ENCODE assay signal across 13 cellular contexts in the genomic region with DNA sequence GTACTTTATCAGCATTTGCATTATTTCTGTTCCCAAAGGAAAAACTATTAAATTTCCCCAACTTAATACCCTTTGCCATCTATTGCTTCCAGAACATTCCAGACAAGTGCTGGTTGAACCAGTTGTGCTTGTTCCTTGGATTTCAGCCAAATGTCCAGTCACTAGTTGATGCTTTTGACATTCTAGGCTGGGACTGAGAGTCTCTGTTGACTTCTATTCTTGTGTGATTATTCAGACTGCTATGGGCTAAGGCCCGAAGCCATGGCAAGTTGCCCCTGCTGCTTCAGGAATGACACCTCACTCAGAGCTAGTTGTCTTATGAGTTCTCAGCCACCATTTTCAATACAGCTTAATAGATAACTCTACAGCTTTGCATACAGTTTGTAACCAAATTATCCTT.
A peak's percentile ranks its signal among the peaks of the same experiment; 100 is the strongest.
DNase-seq lines count a peak whose midpoint lies in the region; ATAC-seq, FAIRE-seq and TF ChIP-seq lines count a peak whose summit lies in the region.
"Had no signal": no experiment of that assay in that cellular context is flagged by ENCODE, and none has a peak within 500 bp of the region (broad histone marks: within the 10 kb centered on the region; RNA-seq: fewer than 3 reads in every experiment).

No MANE protein-coding gene starts in this region.

- no peak overlapping the region for H3K4me3 ChIP-seq in MG63
- H3K4me3 ChIP-seq in bronchial epithelial cell (ENCODE audit: low read depth, low read length): no peak overlapping the region
- H3K4me3 ChIP-seq in hepatocyte: no peak overlapping the region
- H3K4me3 ChIP-seq in small intestine (ENCODE audit: low read depth in 1 of 2, low read length in 2 of 2): no peak overlapping the region

- TF ChIP-seq POLR2A in GM12892 (IDR thresholded peaks at IDR 0.05; ENCODE audit: low read depth, low read length): no peak

- no peaks in the 10 kb centered on the region for H3K79me2 ChIP-seq in hepatocyte

- no peaks in the 10 kb centered on the region for H4K20me1 ChIP-seq in hepatocyte (ENCODE audit: insufficient read depth, poor library complexity, severe bottlenecking)

- H3K4me3 Mint-ChIP-seq in stimulated activated effector memory CD8-positive, alpha-beta T cell treated with anti-CD3 and anti-CD28 coated beads, Interleukin-12 subunit alpha, Interleukin-12 subunit beta, amount 100 ng/mL, for 72 hours: no peak overlapping the region
- H3K4me3 Mint-ChIP-seq: CD4-positive, alpha-beta T cell; nephron had no signal

- TF ChIP-seq CTCF in bronchial epithelial cell (IDR thresholded peaks at IDR 0.05; ENCODE audit: insufficient read depth, low read length, severe bottlenecking): no peak
- no peak for TF ChIP-seq CTCF in hepatocyte (IDR thresholded peaks at IDR 0.05; ENCODE audit: poor library complexity)

- H2AFZ ChIP-seq in hepatocyte: no peak overlapping the region

- no peaks in the 10 kb centered on the region for H3K36me3 Mint-ChIP-seq in stimulated activated effector memory CD8-positive, alpha-beta T cell treated with anti-CD3 and anti-CD28 coated beads, Interleukin-12 subunit alpha, Interleukin-12 subunit beta, amount 100 ng/mL, for 72 hours
- H3K36me3 Mint-ChIP-seq: activated naive CD4-positive, alpha-beta T cell treated with anti-CD3 and anti-CD28 coated beads, Interleukin-2, amount 50 U/mL, for 72 hours had no signal

- no peak overlapping the region for H3K4me2 ChIP-seq in hepatocyte

- H3K4me1 ChIP-seq in hepatocyte (ENCODE audit: insufficient read depth) (no peaks in the 10 kb centered on the region), small intestine (ENCODE audit: control insufficient read depth in 2 of 2, insufficient read depth in 1 of 2, low read depth in 1 of 2, low read length in 1 of 2) (no peaks in the 10 kb centered on the region)

- ATAC-seq in GM19324 (IDR thresholded peaks at IDR 0.05; ENCODE audit: low FRiP score, unreplicated experiment): no peak
- no peak for ATAC-seq in stimulated activated effector memory CD8-positive, alpha-beta T cell treated with anti-CD3 and anti-CD28 coated beads, Interleukin-12 subunit alpha, Interleukin-12 subunit beta, amount 100 ng/mL, for 72 hours
- ATAC-seq: activated naive CD4-positive, alpha-beta T cell treated with anti-CD3 and anti-CD28 coated beads, Interleukin-2, amount 50 U/mL, for 72 hours had no signal

- no peaks in the 10 kb centered on the region for H3K4me1 Mint-ChIP-seq in stimulated activated effector memory CD8-positive, alpha-beta T cell treated with anti-CD3 and anti-CD28 coated beads, Interleukin-12 subunit alpha, Interleukin-12 subunit beta, amount 100 ng/mL, for 72 hours

- H3K27ac Mint-ChIP-seq in stimulated activated effector memory CD8-positive, alpha-beta T cell treated with anti-CD3 and anti-CD28 coated beads, Interleukin-12 subunit alpha, Interleukin-12 subunit beta, amount 100 ng/mL, for 72 hours: no peak overlapping the region
- H3K27ac Mint-ChIP-seq: activated naive CD4-positive, alpha-beta T cell treated with anti-CD3 and anti-CD28 coated beads, Interleukin-2, amount 50 U/mL, for 72 hours; CD4-positive, alpha-beta T cell; nephron had no signal

- FAIRE-seq in bronchial epithelial cell (lab: Jason Lieb, UNC): no peak
- no peak for FAIRE-seq in small intestine (lab: Jason Lieb, UNC)
- FAIRE-seq in GM12892 (lab: Jason Lieb, UNC): no peak

- H3K27ac ChIP-seq in hepatocyte (no peak overlapping the region), small intestine (ENCODE audit: low read depth in 1 of 2, low read length in 1 of 2) (no peak overlapping the region)

- no peaks in the 10 kb centered on the region for H3K9me3 ChIP-seq in MG63
- no peaks in the 10 kb centered on the region for H3K9me3 ChIP-seq in hepatocyte (ENCODE audit: low read depth)
- no peaks in the 10 kb centered on the region for H3K9me3 ChIP-seq in small intestine (ENCODE audit: control insufficient read depth, low read depth)

- 71% methylated on average over 1 of the region's 1 CpG for WGBS in hepatocyte (ENCODE audit: low lambda C conversion rate, missing lambda C conversion rate)
- 68 to 83% (median 74%) methylated on average over 1 of the region's 1 CpG for WGBS in small intestine, 3 donors

- H3K9me2 ChIP-seq in hepatocyte (replicated peaks; ENCODE audit: insufficient read depth): no peaks in the 10 kb centered on the region

- H3K36me3 ChIP-seq in MG63: no peaks in the 10 kb centered on the region
- H3K36me3 ChIP-seq in bronchial epithelial cell (ENCODE audit: control insufficient read depth, insufficient read depth, low read length): no peaks in the 10 kb centered on the region
- no peaks in the 10 kb centered on the region for H3K36me3 ChIP-seq in hepatocyte (replicated peaks; ENCODE audit: insufficient read depth, low read depth)
- no peaks in the 10 kb centered on the region for H3K36me3 ChIP-seq in small intestine (ENCODE audit: control insufficient read depth in 2 of 2, insufficient read depth in 2 of 2, low read length in 2 of 2)

- H3K9me3 Mint-ChIP-seq in stimulated activated effector memory CD8-positive, alpha-beta T cell treated with anti-CD3 and anti-CD28 coated beads, Interleukin-12 subunit alpha, Interleukin-12 subunit beta, amount 100 ng/mL, for 72 hours: peaks cover 16% of the 10 kb centered on the region
- H3K9me3 Mint-ChIP-seq: CD4-positive, alpha-beta T cell; nephron had no signal

- DNase-seq in MG63: peak; percentile 61
- peak; percentile 62 for DNase-seq in bronchial epithelial cell (ENCODE audit: low read depth)
- DNase-seq in hepatocyte (ENCODE audit: low spot score): peak; percentile 49
- peak; percentile 12 for DNase-seq in small intestine
- DNase-seq in ecto neural progenitor cell (ENCODE audit: low spot score): no peak
- DNase-seq in GM12892 (ENCODE audit: insufficient read length): no peak
- no peak for DNase-seq in stimulated activated effector memory CD8-positive, alpha-beta T cell treated with anti-CD3 and anti-CD28 coated beads, Interleukin-12 subunit alpha, Interleukin-12 subunit beta, amount 100 ng/mL, for 72 hours (ENCODE audit: low spot score in 2 of 2)
- DNase-seq: CD4-positive, alpha-beta T cell; NCI-H1930; T1000 had no signal

- no peaks in the 10 kb centered on the region for H3K27me3 ChIP-seq in MG63
- no peaks in the 10 kb centered on the region for H3K27me3 ChIP-seq in bronchial epithelial cell (ENCODE audit: control insufficient read depth, insufficient read depth, low read length)
- H3K27me3 ChIP-seq in hepatocyte: no peaks in the 10 kb centered on the region
- no peaks in the 10 kb centered on the region for H3K27me3 ChIP-seq in small intestine (ENCODE audit: control insufficient read depth in 2 of 2, insufficient read depth in 2 of 2, low read length in 2 of 2)

Comparison
In these comparisons a context has a peak if more than half of its experiments do, and no peak if none do; other contexts are left out.
1. DNase-seq: peak in MG63 (single experiment), bronchial epithelial cell (single experiment), hepatocyte (single experiment) and small intestine (single experiment); none in ecto neural progenitor cell (single experiment), GM12892 (single experiment) and stimulated activated effector memory CD8-positive, alpha-beta T cell treated with anti-CD3 and anti-CD28 coated beads, Interleukin-12 subunit alpha, Interleukin-12 subunit beta, amount 100 ng/mL, for 72 hours (0 of 2).